In the genomic region with DNA sequence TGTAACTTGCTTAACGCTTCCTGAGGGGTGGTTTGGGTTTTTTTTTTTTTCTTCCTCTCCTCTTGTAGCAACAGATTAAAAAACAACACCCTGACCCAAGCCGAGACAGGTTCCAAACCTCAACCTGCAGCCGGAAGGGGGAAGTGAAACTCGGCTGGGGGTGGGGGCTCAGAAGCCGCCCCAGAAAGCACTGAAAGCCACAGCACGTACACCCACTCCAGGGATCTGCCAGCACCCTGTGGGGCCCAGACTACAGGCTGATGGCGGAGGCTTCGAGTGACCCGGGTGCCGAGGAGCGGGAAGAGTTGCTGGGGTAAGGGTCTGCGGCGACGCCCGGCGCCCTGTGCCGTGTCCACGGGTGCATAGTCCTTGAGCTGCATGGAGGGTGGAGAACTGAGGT, we compare ENCODE assay signal across 1 cellular context.
A peak's percentile ranks its signal among the peaks of the same experiment; 100 is the strongest.
TF ChIP-seq lines count a peak whose summit lies in the region.

A gene with protein sequence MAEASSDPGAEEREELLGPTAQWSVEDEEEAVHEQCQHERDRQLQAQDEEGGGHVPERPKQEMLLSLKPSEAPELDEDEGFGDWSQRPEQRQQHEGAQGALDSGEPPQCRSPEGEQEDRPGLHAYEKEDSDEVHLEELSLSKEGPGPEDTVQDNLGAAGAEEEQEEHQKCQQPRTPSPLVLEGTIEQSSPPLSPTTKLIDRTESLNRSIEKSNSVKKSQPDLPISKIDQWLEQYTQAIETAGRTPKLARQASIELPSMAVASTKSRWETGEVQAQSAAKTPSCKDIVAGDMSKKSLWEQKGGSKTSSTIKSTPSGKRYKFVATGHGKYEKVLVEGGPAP (plus strand): TSS at position 200 of the 400 bp plus-strand sequence. CDS start 61 bp downstream, at position 261.

TF ChIP-seq in GM12878, 131 proteins besides CTCF, POLR2A, EP300 and RAD21 (continued from another document):
- TF ChIP-seq FOS (IDR thresholded peaks at IDR 0.05; ENCODE audit: borderline replicate concordance, extremely low read depth, insufficient read length), result no peak
- TF ChIP-seq, protein P1, sequence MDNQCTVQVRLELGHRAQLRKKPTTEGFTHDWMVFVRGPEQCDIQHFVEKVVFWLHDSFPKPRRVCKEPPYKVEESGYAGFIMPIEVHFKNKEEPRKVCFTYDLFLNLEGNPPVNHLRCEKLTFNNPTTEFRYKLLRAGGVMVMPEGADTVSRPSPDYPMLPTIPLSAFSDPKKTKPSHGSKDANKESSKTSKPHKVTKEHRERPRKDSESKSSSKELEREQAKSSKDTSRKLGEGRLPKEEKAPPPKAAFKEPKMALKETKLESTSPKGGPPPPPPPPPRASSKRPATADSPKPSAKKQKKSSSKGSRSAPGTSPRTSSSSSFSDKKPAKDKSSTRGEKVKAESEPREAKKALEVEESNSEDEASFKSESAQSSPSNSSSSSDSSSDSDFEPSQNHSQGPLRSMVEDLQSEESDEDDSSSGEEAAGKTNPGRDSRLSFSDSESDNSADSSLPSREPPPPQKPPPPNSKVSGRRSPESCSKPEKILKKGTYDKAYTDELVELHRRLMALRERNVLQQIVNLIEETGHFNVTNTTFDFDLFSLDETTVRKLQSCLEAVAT (IDR thresholded peaks at IDR 0.05), result peak; percentile 89
- TF ChIP-seq, protein P2, sequence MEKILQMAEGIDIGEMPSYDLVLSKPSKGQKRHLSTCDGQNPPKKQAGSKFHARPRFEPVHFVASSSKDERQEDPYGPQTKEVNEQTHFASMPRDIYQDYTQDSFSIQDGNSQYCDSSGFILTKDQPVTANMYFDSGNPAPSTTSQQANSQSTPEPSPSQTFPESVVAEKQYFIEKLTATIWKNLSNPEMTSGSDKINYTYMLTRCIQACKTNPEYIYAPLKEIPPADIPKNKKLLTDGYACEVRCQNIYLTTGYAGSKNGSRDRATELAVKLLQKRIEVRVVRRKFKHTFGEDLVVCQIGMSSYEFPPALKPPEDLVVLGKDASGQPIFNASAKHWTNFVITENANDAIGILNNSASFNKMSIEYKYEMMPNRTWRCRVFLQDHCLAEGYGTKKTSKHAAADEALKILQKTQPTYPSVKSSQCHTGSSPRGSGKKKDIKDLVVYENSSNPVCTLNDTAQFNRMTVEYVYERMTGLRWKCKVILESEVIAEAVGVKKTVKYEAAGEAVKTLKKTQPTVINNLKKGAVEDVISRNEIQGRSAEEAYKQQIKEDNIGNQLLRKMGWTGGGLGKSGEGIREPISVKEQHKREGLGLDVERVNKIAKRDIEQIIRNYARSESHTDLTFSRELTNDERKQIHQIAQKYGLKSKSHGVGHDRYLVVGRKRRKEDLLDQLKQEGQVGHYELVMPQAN (conservative IDR thresholded peaks at IDR 0.05), result no peak; the same call in 1 of the 2 replicates
- TF ChIP-seq NFXL1 (IDR thresholded peaks at IDR 0.05; ENCODE audit: borderline replicate concordance), result no peak
- TF ChIP-seq, protein P3, sequence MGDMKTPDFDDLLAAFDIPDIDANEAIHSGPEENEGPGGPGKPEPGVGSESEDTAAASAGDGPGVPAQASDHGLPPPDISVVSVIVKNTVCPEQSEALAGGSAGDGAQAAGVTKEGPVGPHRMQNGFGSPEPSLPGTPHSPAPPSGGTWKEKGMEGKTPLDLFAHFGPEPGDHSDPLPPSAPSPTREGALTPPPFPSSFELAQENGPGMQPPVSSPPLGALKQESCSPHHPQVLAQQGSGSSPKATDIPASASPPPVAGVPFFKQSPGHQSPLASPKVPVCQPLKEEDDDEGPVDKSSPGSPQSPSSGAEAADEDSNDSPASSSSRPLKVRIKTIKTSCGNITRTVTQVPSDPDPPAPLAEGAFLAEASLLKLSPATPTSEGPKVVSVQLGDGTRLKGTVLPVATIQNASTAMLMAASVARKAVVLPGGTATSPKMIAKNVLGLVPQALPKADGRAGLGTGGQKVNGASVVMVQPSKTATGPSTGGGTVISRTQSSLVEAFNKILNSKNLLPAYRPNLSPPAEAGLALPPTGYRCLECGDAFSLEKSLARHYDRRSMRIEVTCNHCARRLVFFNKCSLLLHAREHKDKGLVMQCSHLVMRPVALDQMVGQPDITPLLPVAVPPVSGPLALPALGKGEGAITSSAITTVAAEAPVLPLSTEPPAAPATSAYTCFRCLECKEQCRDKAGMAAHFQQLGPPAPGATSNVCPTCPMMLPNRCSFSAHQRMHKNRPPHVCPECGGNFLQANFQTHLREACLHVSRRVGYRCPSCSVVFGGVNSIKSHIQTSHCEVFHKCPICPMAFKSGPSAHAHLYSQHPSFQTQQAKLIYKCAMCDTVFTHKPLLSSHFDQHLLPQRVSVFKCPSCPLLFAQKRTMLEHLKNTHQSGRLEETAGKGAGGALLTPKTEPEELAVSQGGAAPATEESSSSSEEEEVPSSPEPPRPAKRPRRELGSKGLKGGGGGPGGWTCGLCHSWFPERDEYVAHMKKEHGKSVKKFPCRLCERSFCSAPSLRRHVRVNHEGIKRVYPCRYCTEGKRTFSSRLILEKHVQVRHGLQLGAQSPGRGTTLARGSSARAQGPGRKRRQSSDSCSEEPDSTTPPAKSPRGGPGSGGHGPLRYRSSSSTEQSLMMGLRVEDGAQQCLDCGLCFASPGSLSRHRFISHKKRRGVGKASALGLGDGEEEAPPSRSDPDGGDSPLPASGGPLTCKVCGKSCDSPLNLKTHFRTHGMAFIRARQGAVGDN (IDR thresholded peaks at IDR 0.05), result no peak; the same call in 1 of the 2 replicates
- TF ChIP-seq, protein P4, sequence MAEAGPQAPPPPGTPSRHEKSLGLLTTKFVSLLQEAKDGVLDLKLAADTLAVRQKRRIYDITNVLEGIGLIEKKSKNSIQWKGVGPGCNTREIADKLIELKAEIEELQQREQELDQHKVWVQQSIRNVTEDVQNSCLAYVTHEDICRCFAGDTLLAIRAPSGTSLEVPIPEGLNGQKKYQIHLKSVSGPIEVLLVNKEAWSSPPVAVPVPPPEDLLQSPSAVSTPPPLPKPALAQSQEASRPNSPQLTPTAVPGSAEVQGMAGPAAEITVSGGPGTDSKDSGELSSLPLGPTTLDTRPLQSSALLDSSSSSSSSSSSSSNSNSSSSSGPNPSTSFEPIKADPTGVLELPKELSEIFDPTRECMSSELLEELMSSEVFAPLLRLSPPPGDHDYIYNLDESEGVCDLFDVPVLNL (IDR thresholded peaks at IDR 0.05; ENCODE audit: low read depth, low read length), result no peak
- TF ChIP-seq TCF12 (IDR thresholded peaks at IDR 0.05; ENCODE audit: low read depth, low read length), result peak; percentile 98
- TF ChIP-seq NR2C2 (IDR thresholded peaks at IDR 0.05; ENCODE audit: borderline replicate concordance, control insufficient read depth, insufficient read length, low read depth), result no peak
- TF ChIP-seq ETV6 (conservative IDR thresholded peaks at IDR 0.05 in 1 of 2, IDR thresholded peaks at IDR 0.05 in 1 of 2; ENCODE audit: borderline replicate concordance in 1 of 2, low read depth in 1 of 2), result peak in 1 of 2 experiments; percentile 97; a peak in 2 of 4 replicates
- TF ChIP-seq TCF7 (IDR thresholded peaks at IDR 0.05; ENCODE audit: borderline replicate concordance), result no peak
- TF ChIP-seq, protein P5, sequence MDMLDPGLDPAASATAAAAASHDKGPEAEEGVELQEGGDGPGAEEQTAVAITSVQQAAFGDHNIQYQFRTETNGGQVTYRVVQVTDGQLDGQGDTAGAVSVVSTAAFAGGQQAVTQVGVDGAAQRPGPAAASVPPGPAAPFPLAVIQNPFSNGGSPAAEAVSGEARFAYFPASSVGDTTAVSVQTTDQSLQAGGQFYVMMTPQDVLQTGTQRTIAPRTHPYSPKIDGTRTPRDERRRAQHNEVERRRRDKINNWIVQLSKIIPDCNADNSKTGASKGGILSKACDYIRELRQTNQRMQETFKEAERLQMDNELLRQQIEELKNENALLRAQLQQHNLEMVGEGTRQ (IDR thresholded peaks at IDR 0.05; ENCODE audit: borderline replicate concordance, low read depth, low read length), result no peak
- peak; percentile 81 for TF ChIP-seq MEF2B (IDR thresholded peaks at IDR 0.05; ENCODE audit: partially characterized antibody, poor library complexity, severe bottlenecking)
- TF ChIP-seq EZH2 (IDR thresholded peaks at IDR 0.05; ENCODE audit: borderline replicate concordance, control insufficient read depth, low read depth, low read length), result no peak
- peak; percentile 88 for TF ChIP-seq YY1 (IDR thresholded peaks at IDR 0.05; ENCODE audit: low read depth, low read length)
- TF ChIP-seq STAT3 (IDR thresholded peaks at IDR 0.05; ENCODE audit: low read depth, low read length), result 0 out of 2 replicates have a peak, but pooled peaks have one; percentile 53
- TF ChIP-seq TBL1XR1 (IDR thresholded peaks at IDR 0.05; ENCODE audit: low read depth, low read length), result peak; percentile 99
- TF ChIP-seq, protein P6, sequence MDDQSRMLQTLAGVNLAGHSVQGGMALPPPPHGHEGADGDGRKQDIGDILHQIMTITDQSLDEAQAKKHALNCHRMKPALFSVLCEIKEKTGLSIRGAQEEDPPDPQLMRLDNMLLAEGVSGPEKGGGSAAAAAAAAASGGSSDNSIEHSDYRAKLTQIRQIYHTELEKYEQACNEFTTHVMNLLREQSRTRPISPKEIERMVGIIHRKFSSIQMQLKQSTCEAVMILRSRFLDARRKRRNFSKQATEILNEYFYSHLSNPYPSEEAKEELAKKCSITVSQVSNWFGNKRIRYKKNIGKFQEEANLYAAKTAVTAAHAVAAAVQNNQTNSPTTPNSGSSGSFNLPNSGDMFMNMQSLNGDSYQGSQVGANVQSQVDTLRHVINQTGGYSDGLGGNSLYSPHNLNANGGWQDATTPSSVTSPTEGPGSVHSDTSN (IDR thresholded peaks at IDR 0.05; ENCODE audit: insufficient replicate concordance, low read depth, low read length), result peak; percentile 54
- TF ChIP-seq CHD4 (IDR thresholded peaks at IDR 0.05), result 0 out of 2 replicates have a peak, but pooled peaks have one; percentile 73
- peak; percentile 92 for TF ChIP-seq MEF2A (IDR thresholded peaks at IDR 0.05; ENCODE audit: insufficient read depth, low read depth, low read length)
